ENCODE assay signal across 8 cellular contexts in genomic region chr5:36607114-36607561, GRCh38. TPM values are rescaled to one million over a fixed set of nuclear protein-coding genes. Genes with fewer than 3 reads are reported as not detected.
DNase-seq lines count a peak whose midpoint lies in the region; ATAC-seq and TF ChIP-seq lines count a peak whose summit lies in the region.

No MANE protein-coding gene starts in this region.

- H3K4me1 ChIP-seq in CD8-positive, alpha-beta memory T cell (ENCODE audit: insufficient read depth, low read length): peaks cover 4% of the 10 kb centered on the region
- H3K4me1 ChIP-seq in iPS DF 6.9 (ENCODE audit: control insufficient read depth, insufficient read depth, low read length) (no peaks in the 10 kb centered on the region; the same call in 1 of the 2 replicates), skeletal muscle tissue (ENCODE audit: control insufficient read depth in 3 of 3, insufficient read depth in 3 of 3, low read length in 3 of 3) (peaks cover 2 to 13% (median 8%) of the 10 kb centered on the region in 3 donors)

- no peak overlapping the region for H3K4me3 ChIP-seq in CD8-positive, alpha-beta memory T cell (ENCODE audit: low read length)
- H3K4me3 ChIP-seq in astrocyte of the cerebellum (ENCODE audit: low read depth, low read length) (peak overlapping the region; percentile 57), iPS DF 6.9 (ENCODE audit: low read length) (peak overlapping the region; percentile 64; the same call in 1 of the 2 replicates), skeletal muscle tissue (ENCODE audit: low read length in 3 of 3) (peak overlapping the region; percentile 74 to 87 (median 79))

- ATAC-seq in GM21825 (IDR thresholded peaks at IDR 0.05; ENCODE audit: unreplicated experiment): no peak
- ATAC-seq in activated CD4-positive, CD25-positive, alpha-beta regulatory T cell treated with anti-CD3 and anti-CD28 coated beads, Interleukin-2, amount 50 U/mL, for 24 hours: no peak

- DNase-seq in CD8-positive, alpha-beta memory T cell: no peak
- DNase-seq in LHCN-M2 (ENCODE audit: low read depth) (peak; percentile 61), astrocyte of the cerebellum (ENCODE audit: low read depth) (no peak), iPS DF 6.9 (ENCODE audit: low read depth, low spot score) (no peak)
- DNase-seq in NK-92 treated with Interleukin-12 subunit alpha and Interleukin-12 subunit beta, amount 100 ng/mL, for 24 hours (lab: John Stamatoyannopoulos, UW): no peak

- peaks cover 24 to 75% of the 10 kb centered on the region in 2 donors for H3K27me3 Mint-ChIP-seq in CD8-positive, alpha-beta memory T cell

- H3K9ac ChIP-seq in skeletal muscle tissue (ENCODE audit: low read depth in 1 of 3, low read length in 3 of 3): peak overlapping the region; percentile 82 to 91 (median 85)

- no peaks in the 10 kb centered on the region for H3K36me3 Mint-ChIP-seq in CD8-positive, alpha-beta memory T cell

- CTCF ChIA-PET in CD8-positive, alpha-beta memory T cell (lab: Charles Lee): no interaction called here

- no peak for TF ChIP-seq CTCF in astrocyte of the cerebellum (IDR thresholded peaks at IDR 0.05; ENCODE audit: low read depth, low read length, missing control alignments)

- H3K4me1 Mint-ChIP-seq in CD8-positive, alpha-beta memory T cell: peaks cover 11 to 18% (median 13%) of the 10 kb centered on the region in 3 donors

- H3K36me3 ChIP-seq in CD8-positive, alpha-beta memory T cell (ENCODE audit: insufficient read depth, low read length): no peaks in the 10 kb centered on the region
- H3K36me3 ChIP-seq in iPS DF 6.9 (ENCODE audit: control insufficient read depth, insufficient read depth, low read length) (no peaks in the 10 kb centered on the region), skeletal muscle tissue (ENCODE audit: control insufficient read depth in 3 of 3, insufficient read depth in 3 of 3, low read length in 3 of 3) (peaks cover 0 to 6% (median 2%) of the 10 kb centered on the region in 3 donors)

- H3K27ac ChIP-seq in CD8-positive, alpha-beta memory T cell (ENCODE audit: low read depth, low read length): no peak overlapping the region
- no peak overlapping the region for H3K27ac ChIP-seq in iPS DF 6.9 (ENCODE audit: low read length)
- H3K27ac ChIP-seq in skeletal muscle tissue (ENCODE audit: low read depth, low read length): peak overlapping the region; percentile 82

- in situ Hi-C loops in astrocyte of the cerebellum (cut with HindIII; ENCODE audit: low sequenced_read_pairs): no loop called here

- H3K9me3 ChIP-seq in CD8-positive, alpha-beta memory T cell (ENCODE audit: low read length): no peaks in the 10 kb centered on the region
- H3K9me3 ChIP-seq in iPS DF 6.9 (ENCODE audit: control insufficient read depth, insufficient read depth, low read length): no peaks in the 10 kb centered on the region
- H3K9me3 ChIP-seq in skeletal muscle tissue (ENCODE audit: control insufficient read depth in 3 of 3, low read length in 3 of 3): no peaks in the 10 kb centered on the region

- no peak overlapping the region for H3K27ac Mint-ChIP-seq in CD8-positive, alpha-beta memory T cell

- no CpG with 5 or more reads among the region's 10 CpGs for WGBS in iPS DF 6.9 (ENCODE audit: insufficient coverage, insufficient read length)

- POLR2A ChIA-PET in CD8-positive, alpha-beta memory T cell (lab: Charles Lee): no interaction called here

- H3K4me3 Mint-ChIP-seq in CD8-positive, alpha-beta memory T cell: peak overlapping the region in 5 of 7 donors; percentile 41 to 81 (median 57)

- no peaks in the 10 kb centered on the region for H3K27me3 ChIP-seq in CD8-positive, alpha-beta memory T cell (ENCODE audit: insufficient read depth, low read length, poor library complexity, severe bottlenecking)
- no peaks in the 10 kb centered on the region for H3K27me3 ChIP-seq in iPS DF 6.9 (ENCODE audit: control insufficient read depth, insufficient read depth, low read length)
- H3K27me3 ChIP-seq in skeletal muscle tissue (ENCODE audit: control insufficient read depth in 3 of 3, insufficient read depth in 3 of 3, low read length in 3 of 3): no peaks in the 10 kb centered on the region

- H3K9me3 Mint-ChIP-seq in CD8-positive, alpha-beta memory T cell: peaks cover 0 to 3% (median 1%) of the 10 kb centered on the region in 5 donors

RNA-seq across cellular contexts. Expression of gene SLC1A3, which starts 0.7 kb away (rescaled TPM):
- total RNA-seq in CD8-positive, alpha-beta memory T cell: under 1 TPM; 0.35 to 0.37 TPM
- polyA plus RNA-seq in CD8-positive, alpha-beta memory T cell: not detected
- total RNA-seq in LHCN-M2 (2014; rRNA removed) (12.1 and 15.1 TPM in 2 replicates), skeletal muscle tissue (27.1 TPM)
- 6.6 TPM for polyA plus RNA-seq in LHCN-M2 (2012)
